ENCODE assay signal across 9 cellular contexts in genomic region chr4:113686950-113687718, GRCh38.
DNase-seq lines count a peak whose midpoint lies in the region; ATAC-seq and TF ChIP-seq lines count a peak whose summit lies in the region.
"Had no signal": no experiment of that assay in that cellular context is flagged by ENCODE, and none has a peak within 500 bp of the region (broad histone marks: within the 10 kb centered on the region; RNA-seq: fewer than 3 reads in every experiment).

No MANE protein-coding gene starts in this region.

- H3K36me3 Mint-ChIP-seq in activated T-helper 2 cell treated with anti-CD3 and anti-CD28 coated beads, Interferon-gamma antibody, Interleukin-2, Interleukin-4, amounts not matched to agents 10 μg/mL and 5 μg/mL and 100 μg/mL, durations not matched to agents 14 hours and 24 hours and 36 hours (ENCODE audit: low read depth), result peaks cover 63% of the 10 kb centered on the region
- H3K36me3 Mint-ChIP-seq in GM23338 (ENCODE audit: low read depth), result no peaks in the 10 kb centered on the region

- H3K27me3 Mint-ChIP-seq in activated T-helper 2 cell treated with anti-CD3 and anti-CD28 coated beads, Interferon-gamma antibody, Interleukin-2, Interleukin-4, amounts not matched to agents 10 μg/mL and 5 μg/mL and 100 μg/mL, durations not matched to agents 14 hours and 24 hours and 36 hours (ENCODE audit: low read depth), result no peaks in the 10 kb centered on the region
- H3K27me3 Mint-ChIP-seq in GM23338 (ENCODE audit: insufficient read depth, low read depth, poor library complexity), result no peaks in the 10 kb centered on the region

- H3F3A ChIP-seq in GM23338 (replicated peaks; ENCODE audit: low read depth), result no peaks in the 10 kb centered on the region

- H3K4me2 ChIP-seq in GM23338, result no peak overlapping the region

- H3K4me1 ChIP-seq in GM23338 (ENCODE audit: insufficient read depth), result no peaks in the 10 kb centered on the region

- H3K36me3 ChIP-seq in GM23338 (ENCODE audit: insufficient read depth), result no peaks in the 10 kb centered on the region

- H2AFZ ChIP-seq in GM23338, result no peak overlapping the region

- intact Hi-C loops in activated T-helper 2 cell treated with anti-CD3 and anti-CD28 coated beads, Interferon-gamma antibody, Interleukin-2, Interleukin-4, amounts not matched to agents 10 μg/mL and 5 μg/mL and 100 μg/mL, durations not matched to agents 14 hours and 24 hours and 36 hours (cut with micrococcal nuclease), result loop anchor here (1.0 to 5.0 kb wide), 2 partner anchors 10 to 1400 kb away; partner anchors contain the start of gene TIFA

- H3K4me1 Mint-ChIP-seq in activated T-helper 2 cell treated with anti-CD3 and anti-CD28 coated beads, Interferon-gamma antibody, Interleukin-2, Interleukin-4, amounts not matched to agents 10 μg/mL and 5 μg/mL and 100 μg/mL, durations not matched to agents 14 hours and 24 hours and 36 hours (ENCODE audit: low read depth), result peaks cover 56% of the 10 kb centered on the region
- no peaks in the 10 kb centered on the region for H3K4me1 Mint-ChIP-seq in GM23338

- H3K4me3 ChIP-seq in GM23338, result no peak overlapping the region

- no peaks in the 10 kb centered on the region for H3K27me3 ChIP-seq in GM23338 (ENCODE audit: insufficient read depth)

- peak overlapping the region; percentile 44 for H3K4me3 Mint-ChIP-seq in activated T-helper 2 cell treated with anti-CD3 and anti-CD28 coated beads, Interferon-gamma antibody, Interleukin-2, Interleukin-4, amounts not matched to agents 10 μg/mL and 5 μg/mL and 100 μg/mL, durations not matched to agents 14 hours and 24 hours and 36 hours (ENCODE audit: low read depth)
- no peak overlapping the region for H3K4me3 Mint-ChIP-seq in GM23338

- peaks cover 4% of the 10 kb centered on the region for H3K9me3 Mint-ChIP-seq in activated T-helper 2 cell treated with anti-CD3 and anti-CD28 coated beads, Interferon-gamma antibody, Interleukin-2, Interleukin-4, amounts not matched to agents 10 μg/mL and 5 μg/mL and 100 μg/mL, durations not matched to agents 14 hours and 24 hours and 36 hours
- no peaks in the 10 kb centered on the region for H3K9me3 Mint-ChIP-seq in GM23338

- H3K79me2 ChIP-seq in GM23338 (replicated peaks; ENCODE audit: insufficient read depth), result no peaks in the 10 kb centered on the region

- H3K27ac Mint-ChIP-seq in activated T-helper 2 cell treated with anti-CD3 and anti-CD28 coated beads, Interferon-gamma antibody, Interleukin-2, Interleukin-4, amounts not matched to agents 10 μg/mL and 5 μg/mL and 100 μg/mL, durations not matched to agents 14 hours and 24 hours and 36 hours, result peak overlapping the region; percentile 82
- H3K27ac Mint-ChIP-seq in GM23338, result no peak overlapping the region

- no peak for TF ChIP-seq CTCF in GM23338 (conservative IDR thresholded peaks at IDR 0.05; ENCODE audit: low read depth in 2 of 2)

- H3K27ac ChIP-seq in GM23338 (ENCODE audit: low read depth), result no peak overlapping the region

- DNase-seq in GM03348 (ENCODE audit: low spot score), result peak; percentile 14
- no peak for DNase-seq in activated T-helper 2 cell treated with anti-CD3 and anti-CD28 coated beads, Interferon-gamma antibody, Interleukin-2, Interleukin-4, amounts not matched to agents 10 μg/mL and 5 μg/mL and 100 μg/mL, durations not matched to agents 14 hours and 24 hours and 36 hours (ENCODE audit: low spot score)
- peak; percentile 31 for DNase-seq in myocyte (ENCODE audit: low read depth)
- DNase-seq in activated effector memory CD4-positive, alpha-beta T cell treated with Interleukin-2 at 50 U/mL for 16 hours, result no peak
- DNase-seq in NCI-H146 treated with DMSO at 0.1 percent for 48 hours (lab: John Stamatoyannopoulos, UW; ENCODE audit: unreplicated experiment), result no peak
- DNase-seq in GM23338 (ENCODE audit: low spot score), result no peak
- DNase-seq: hypothalamus had no signal

- ATAC-seq in GM21423 (IDR thresholded peaks at IDR 0.05; ENCODE audit: unreplicated experiment) (peak; percentile 31), HG03280 (IDR thresholded peaks at IDR 0.05; ENCODE audit: unreplicated experiment) (no peak), GM23338 (no peak)

- no peaks in the 10 kb centered on the region for H3K9me2 ChIP-seq in GM23338 (ENCODE audit: insufficient read depth)

- no peaks in the 10 kb centered on the region for H4K20me1 ChIP-seq in GM23338 (replicated peaks; ENCODE audit: insufficient read depth)

TF ChIP-seq in GM23338, 12 proteins besides CTCF, POLR2A, EP300 and RAD21 (continues in another document):
- no peak for TF ChIP-seq STAT1 (IDR thresholded peaks at IDR 0.05; ENCODE audit: unreplicated experiment)
- no peak for TF ChIP-seq CREB1 (CRISPR knock-in tag; IDR thresholded peaks at IDR 0.05; ENCODE audit: low read depth)
- TF ChIP-seq REST (IDR thresholded peaks at IDR 0.05; ENCODE audit: unreplicated experiment), result no peak
- no peak for TF ChIP-seq ETS1 (IDR thresholded peaks at IDR 0.05)
- TF ChIP-seq EZH2 (IDR thresholded peaks at IDR 0.05; ENCODE audit: low read depth, unreplicated experiment), result no peak
- no peak for TF ChIP-seq EZH2phosphoT487 (IDR thresholded peaks at IDR 0.05; ENCODE audit: unreplicated experiment)
- TF ChIP-seq POLR2AphosphoS5 (IDR thresholded peaks at IDR 0.05; ENCODE audit: low read depth), result no peak

Comparison
In these comparisons a context has a peak if more than half of its experiments do, and no peak if none do; other contexts are left out.
1. DNase-seq: peak in GM03348 (single experiment) and myocyte (single experiment); none in activated T-helper 2 cell treated with anti-CD3 and anti-CD28 coated beads, Interferon-gamma antibody, Interleukin-2, Interleukin-4, amounts not matched to agents 10 μg/mL and 5 μg/mL and 100 μg/mL, durations not matched to agents 14 hours and 24 hours and 36 hours (single experiment), activated effector memory CD4-positive, alpha-beta T cell treated with Interleukin-2 at 50 U/mL for 16 hours (single experiment), NCI-H146 treated with DMSO at 0.1 percent for 48 hours (single experiment) and GM23338 (single experiment).